32 cellular contexts compared by ENCODE assay signal in the genomic region with DNA sequence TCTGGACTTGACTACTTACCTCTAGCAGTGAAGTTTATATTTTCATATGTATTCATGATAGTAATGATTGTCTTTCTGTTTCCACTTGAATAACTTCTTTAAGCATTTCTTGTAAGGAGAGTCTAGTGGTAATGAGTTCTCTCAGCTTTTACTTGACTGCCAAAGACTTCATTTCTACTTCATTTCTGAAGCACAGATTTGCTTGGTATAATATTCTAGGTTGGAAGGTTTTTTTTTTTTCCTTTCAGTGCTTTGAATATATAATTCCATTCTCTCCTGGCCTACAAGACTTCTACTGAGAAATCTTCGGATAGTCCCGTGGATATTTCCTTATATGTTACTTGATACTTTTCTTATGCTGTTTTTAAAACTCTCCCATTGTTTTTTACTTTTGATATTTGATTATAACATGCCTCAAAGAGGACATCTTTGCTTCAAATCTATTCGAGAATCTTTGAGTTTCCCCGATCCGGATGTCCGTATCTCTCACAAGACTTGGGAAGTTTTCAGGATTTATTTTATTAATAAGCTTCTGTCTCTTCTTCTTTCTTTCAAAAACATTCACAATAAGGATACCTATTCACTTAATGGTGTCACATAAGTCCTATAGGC.
"Had no signal": no experiment of that assay in that cellular context is flagged by ENCODE, and none has a peak within 500 bp of the region (broad histone marks: within the 10 kb centered on the region; RNA-seq: fewer than 3 reads in every experiment).

No MANE protein-coding gene starts in this region.

- ATAC-seq: activated naive CD4-positive, alpha-beta T cell treated with anti-CD3 and anti-CD28 coated beads, Interleukin-2, amount 50 U/mL, for 72 hours; activated naive CD8-positive, alpha-beta T cell treated with anti-CD3 and anti-CD28 coated beads, Interleukin-2, amount 50 U/mL, for 24 hours; activated T-cell treated with anti-CD3 and anti-CD28 coated beads, Interleukin-2, amount 50 U/mL, for 4 hours; activated T-cell treated with anti-CD3 and anti-CD28 coated beads, Interleukin-2, amount 50 U/mL, for 72 hours; activated T-helper 17 cell treated with anti-CD3 and anti-CD28 coated beads, Interleukin-2, amount 50 U/mL, for 72 hours; body of pancreas had no signal

- H3K27ac ChIP-seq: adrenal gland, ascending aorta, body of pancreas, brain microvascular endothelial cell, breast epithelium, cardiac muscle cell had no signal

- H3K4me1 ChIP-seq: adrenal gland, ascending aorta, body of pancreas, breast epithelium had no signal

- DNase-seq: activated effector memory CD4-positive, alpha-beta T cell treated with anti-CD3 and anti-CD28 coated beads, Interleukin-2, amount 50 U/mL, for 16 hours; activated effector memory CD4-positive, alpha-beta T cell treated with Interleukin-2 at 50 U/mL for 16 hours; activated gamma-delta T cell; activated gamma-delta T cell treated with Interleukin-2 at 50 U/mL for 16 hours; activated naive CD4-positive, alpha-beta T cell; activated naive CD4-positive, alpha-beta T cell treated with anti-CD3 and anti-CD28 coated beads for 36 hours; activated naive CD4-positive, alpha-beta T cell treated with anti-CD3 and anti-CD28 coated beads, Interleukin-2, amount 10 ng/mL, durations not matched to agents 7 days and 5 days; activated naive CD4-positive, alpha-beta T cell treated with anti-CD3 and anti-CD28 coated beads, Interleukin-2, amount 50 U/mL, for 16 hours; activated naive CD4-positive, alpha-beta T cell treated with Interleukin-2 at 50 U/mL for 16 hours; activated naive CD8-positive, alpha-beta T cell treated with anti-CD3 and anti-CD28 coated beads for 36 hours; activated naive CD8-positive, alpha-beta T cell treated with anti-CD3 and anti-CD28 coated beads, Interleukin-2, amount 10 ng/mL, durations not matched to agents 7 days and 5 days; activated naive CD8-positive, alpha-beta T cell treated with anti-CD3 and anti-CD28 coated beads, Interleukin-2, amount 50 U/mL, for 24 hours; activated T-cell treated with anti-CD3 and anti-CD28 coated beads, Interleukin-2, amount 50 U/mL, for 1 hour; activated T-cell treated with anti-CD3 and anti-CD28 coated beads, Interleukin-2, amount 50 U/mL, for 24 hours; activated T-cell treated with anti-CD3 and anti-CD28 coated beads, Interleukin-2, amount 50 U/mL, for 4 hours; activated T-cell treated with anti-CD3 and anti-CD28 coated beads, Interleukin-2, amount 50 U/mL, for 48 hours; activated T-cell treated with anti-CD3 and anti-CD28 coated beads, Interleukin-2, amount 50 U/mL, for 72 hours; adrenal gland; amniotic stem cell; amygdala; anterior cingulate cortex; aorta; body of pancreas; brain microvascular endothelial cell; caudate nucleus; central memory CD4-positive, alpha-beta T cell; cerebellar nuclear complex had no signal

- H3K4me3 ChIP-seq: adrenal gland, ascending aorta, body of pancreas, breast epithelium, cardiac muscle cell had no signal

- H3K36me3 ChIP-seq: adrenal gland, ascending aorta, brain microvascular endothelial cell, breast epithelium, cardiac muscle cell had no signal
